ENCODE assay signal across 8 cellular contexts in the genomic region with DNA sequence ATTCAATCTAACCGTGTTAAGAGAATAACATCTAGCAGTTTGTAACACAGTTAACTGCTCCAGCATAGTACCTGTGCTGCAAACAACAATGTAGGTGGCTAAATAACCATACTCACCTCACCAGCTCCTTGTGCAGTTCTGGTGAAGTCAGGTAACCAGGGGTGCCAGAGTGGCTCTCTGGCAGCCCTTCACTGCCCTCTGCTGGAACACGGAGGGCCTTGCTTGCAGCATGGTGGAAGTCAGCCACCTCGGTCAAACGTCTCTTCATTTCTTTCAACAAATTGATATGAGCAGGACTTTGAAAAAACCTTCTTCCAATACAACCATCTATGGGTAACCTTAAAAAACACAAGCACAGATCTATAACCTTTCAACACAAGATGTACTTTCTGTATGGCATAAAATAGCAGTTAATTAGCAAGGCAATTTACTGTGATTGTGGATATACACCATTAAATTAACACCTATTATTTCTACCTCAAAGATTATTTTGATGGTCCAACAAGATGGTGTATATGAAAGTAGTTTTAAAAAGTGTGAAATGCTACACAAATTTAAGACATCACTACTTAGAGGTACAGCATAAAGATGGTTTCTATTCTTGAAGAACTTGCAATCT. TPM values are rescaled to one million over a fixed set of nuclear protein-coding genes. Genes with fewer than 3 reads are reported as not detected.
A peak's percentile ranks its signal among the peaks of the same experiment; 100 is the strongest.
DNase-seq lines count a peak whose midpoint lies in the region; ATAC-seq and TF ChIP-seq lines count a peak whose summit lies in the region.

No MANE protein-coding gene starts in this region.

- H3K36me3 Mint-ChIP-seq in activated T-cell treated with anti-CD3 and anti-CD28 coated beads, Interleukin-2, amount 50 U/mL, for 72 hours (ENCODE audit: insufficient read depth in 2 of 2) = peaks cover 15 to 31% of the 10 kb centered on the region in 2 donors

- H3K27me3 ChIP-seq in Panc1 (ENCODE audit: control insufficient read depth, insufficient read depth, low read length) (no peaks in the 10 kb centered on the region), foreskin keratinocyte (no peaks in the 10 kb centered on the region)

- in situ Hi-C loops in Panc1 (cut with HindIII; ENCODE audit: low pct_unique_long_range_greater_than_20kb, low sequenced_read_pairs) = no loop called here

- DNase-seq in NCI-H748 (lab: John Stamatoyannopoulos, UW; ENCODE audit: unreplicated experiment) = peak; percentile 54
- DNase-seq in NCI-H748 treated with DMSO at 0.1 percent for 48 hours (lab: John Stamatoyannopoulos, UW) = no peak
- DNase-seq in Panc1 (ENCODE audit: low read depth, low spot score) = peak; percentile 32
- peak; percentile 69 to 70 for DNase-seq in activated T-cell treated with anti-CD3 and anti-CD28 coated beads, Interleukin-2, amount 50 U/mL, for 72 hours
- peak; percentile 12 to 17 for DNase-seq in foreskin keratinocyte
- DNase-seq in retina = peak; percentile 19

- no peaks in the 10 kb centered on the region for H3K27me3 Mint-ChIP-seq in activated T-cell treated with anti-CD3 and anti-CD28 coated beads, Interleukin-2, amount 50 U/mL, for 72 hours (ENCODE audit: low read depth)

- no peaks in the 10 kb centered on the region; the same call in 1 of the 2 replicates for H3K36me3 ChIP-seq in Panc1 (ENCODE audit: control insufficient read depth, insufficient read depth, low read length)

- H3K4me3 ChIP-seq in Panc1 (ENCODE audit: low read depth in 2 of 2, low read length in 2 of 2) = no peak overlapping the region

- H3K4me1 ChIP-seq in Panc1 (ENCODE audit: control insufficient read depth, insufficient read depth, low read length) (no peaks in the 10 kb centered on the region), foreskin keratinocyte (no peaks in the 10 kb centered on the region)

- no peak overlapping the region for H3K27ac ChIP-seq in Panc1 (ENCODE audit: low read length)
- H3K27ac ChIP-seq in foreskin keratinocyte = no peak overlapping the region

- CTCF ChIA-PET in Panc1 (lab: Charles Lee) = no interaction called here

- H3K4me1 Mint-ChIP-seq in activated T-cell treated with anti-CD3 and anti-CD28 coated beads, Interleukin-2, amount 50 U/mL, for 72 hours (ENCODE audit: low read depth) = no peaks in the 10 kb centered on the region

- H3K27ac Mint-ChIP-seq in activated T-cell treated with anti-CD3 and anti-CD28 coated beads, Interleukin-2, amount 50 U/mL, for 72 hours = no peak overlapping the region

- TF ChIP-seq CTCF in Panc1 (IDR thresholded peaks at IDR 0.05) = peak; percentile 78
- peak; percentile 79 for TF ChIP-seq CTCF in foreskin keratinocyte (conservative IDR thresholded peaks at IDR 0.05)

- no peak overlapping the region for H3K4me3 Mint-ChIP-seq in activated T-cell treated with anti-CD3 and anti-CD28 coated beads, Interleukin-2, amount 50 U/mL, for 72 hours

- POLR2A ChIA-PET in Panc1 (lab: Charles Lee) = no interaction called here

- intact Hi-C loops in Panc1 (cut with micrococcal nuclease; ENCODE audit: unreplicated experiment) = loop anchor here (2.0 kb wide), 1 partner anchor 246 kb away; no protein-coding TSS in a partner anchor

- no peaks in the 10 kb centered on the region for H3K9me3 ChIP-seq in Panc1 (ENCODE audit: control insufficient read depth, insufficient read depth, low read depth, low read length)

- no peaks in the 10 kb centered on the region for H3K9me3 Mint-ChIP-seq in activated T-cell treated with anti-CD3 and anti-CD28 coated beads, Interleukin-2, amount 50 U/mL, for 72 hours

- no TSS peak for BruUV-seq in Panc1 (replicated peaks; lab: Mats Ljungman, UMichigan)

- peak; percentile 82 for ATAC-seq in HG03342 (IDR thresholded peaks at IDR 0.05; ENCODE audit: unreplicated experiment)
- peak; percentile 91 for ATAC-seq in Panc1
- peak; percentile 77 to 83 for ATAC-seq in activated T-cell treated with anti-CD3 and anti-CD28 coated beads, Interleukin-2, amount 50 U/mL, for 72 hours (replicated peaks in 1 of 2)
- peak; percentile 90 for ATAC-seq in foreskin keratinocyte
- no peak for ATAC-seq in HG02840 (IDR thresholded peaks at IDR 0.05; ENCODE audit: low FRiP score, unreplicated experiment)

RNA-seq across cellular contexts. Expression of a gene that starts 56.6 kb away (rescaled TPM):
- total RNA-seq in Panc1 (2021; ENCODE audit: unreplicated experiment) (12.9 TPM), foreskin keratinocyte (20.0 and 28.4 TPM in 2 replicates)
- 7.4 TPM for polyA plus RNA-seq in Panc1 (2012; ENCODE audit: insufficient read length)
- total RNA-seq in activated T-cell treated with anti-CD3 and anti-CD28 coated beads, Interleukin-2, amount 50 U/mL, for 72 hours = 10 to 100 TPM; 22.2 to 27.0 TPM
- 4.9 and 5.3 TPM in 2 replicates for polyA plus RNA-seq in foreskin keratinocyte
